Comparison of ENCODE assay signal across 16 cellular contexts in the genomic region with DNA sequence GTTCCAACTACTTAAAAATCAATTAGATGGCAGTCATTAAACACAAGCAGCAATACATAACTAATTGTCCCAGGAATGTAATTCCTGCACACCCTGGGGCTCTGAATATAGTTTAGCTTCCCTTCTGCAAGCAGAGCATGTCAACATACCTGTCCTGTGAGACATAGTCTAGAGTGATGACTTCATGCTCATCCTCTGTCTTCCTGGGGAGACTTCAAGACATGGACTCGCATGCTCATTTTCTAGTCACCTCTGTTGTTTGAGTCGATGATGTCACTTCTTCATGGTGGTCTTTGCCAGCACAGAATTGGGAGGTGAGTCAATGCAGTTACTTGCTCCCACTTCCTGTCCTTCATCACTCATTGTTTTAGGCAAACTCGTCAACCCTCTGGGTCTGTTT. TPM values are rescaled to one million over a fixed set of nuclear protein-coding genes. Genes with fewer than 3 reads are reported as not detected.
DNase-seq lines count a peak whose midpoint lies in the region; ATAC-seq, FAIRE-seq and TF ChIP-seq lines count a peak whose summit lies in the region.
"Had no signal": no experiment of that assay in that cellular context is flagged by ENCODE, and none has a peak within 500 bp of the region (broad histone marks: within the 10 kb centered on the region; RNA-seq: fewer than 3 reads in every experiment).

No MANE protein-coding gene starts in this region.

- no peaks in the 10 kb centered on the region for H3K9me3 ChIP-seq in heart right ventricle

- DNase-seq in GM12891 (ENCODE audit: insufficient read length, low spot score) (no peak), RKO (ENCODE audit: low spot score) (peak; percentile 69), epithelial cell of proximal tubule (ENCODE audit: low read depth) (peak; percentile 86), renal cortical epithelial cell (ENCODE audit: low read depth) (peak; percentile 96), NOMO-1 treated with dmso at 0.1 percent for 144 hours (lab: John Stamatoyannopoulos, UW; ENCODE audit: unreplicated experiment) (no peak), NCI-H526 (lab: John Stamatoyannopoulos, UW) (no peak), CD14-positive monocyte (ENCODE audit: low spot score) (no peak), heart right ventricle (no peak)
- DNase-seq: activated CD4-positive, alpha-beta T cell treated with anti-CD3 and anti-CD28 coated beads for 36 hours; caudate nucleus; NCI-H1417 treated with DMSO at 0.1 percent for 48 hours; NCI-H82; substantia nigra had no signal

- H3K4me3 Mint-ChIP-seq in CD14-positive monocyte = peak overlapping the region in 1 of 2 donors; percentile 12
- H3K4me3 Mint-ChIP-seq: activated CD4-positive, alpha-beta T cell treated with anti-CD3 and anti-CD28 coated beads for 36 hours; GM23338 had no signal

- no peak overlapping the region for H3K27ac ChIP-seq in heart right ventricle

- WGBS in heart right ventricle, 2 donors = 70% methylated on average over 3 of the region's 3 CpGs

- no peak for TF ChIP-seq CTCF in epithelial cell of proximal tubule (conservative IDR thresholded peaks at IDR 0.05; ENCODE audit: low read depth, low read length)
- no peak for TF ChIP-seq CTCF in CD14-positive monocyte (IDR thresholded peaks at IDR 0.05)
- no peak for TF ChIP-seq CTCF in heart right ventricle (IDR thresholded peaks at IDR 0.05)

- H3K9me3 Mint-ChIP-seq in CD14-positive monocyte = peaks cover 0 to 4% (median 0%) of the 10 kb centered on the region in 7 donors
- H3K9me3 Mint-ChIP-seq: activated T-helper 2 cell treated with anti-CD3 and anti-CD28 coated beads, Interferon-gamma antibody, Interleukin-2, Interleukin-4, amounts not matched to agents 10 μg/mL and 5 μg/mL and 100 μg/mL, durations not matched to agents 14 hours and 24 hours and 36 hours; GM23338 had no signal

- FAIRE-seq in GM12891 (lab: Jason Lieb, UNC) = peak; percentile 9

- H3K4me3 ChIP-seq in epithelial cell of proximal tubule (ENCODE audit: low read depth, low read length) (no peak overlapping the region), heart right ventricle (no peak overlapping the region)
- H3K4me3 ChIP-seq: GM23338 had no signal

- no peak overlapping the region for H3K27ac Mint-ChIP-seq in CD14-positive monocyte
- H3K27ac Mint-ChIP-seq: activated CD4-positive, alpha-beta T cell treated with anti-CD3 and anti-CD28 coated beads for 36 hours; activated T-helper 2 cell treated with anti-CD3 and anti-CD28 coated beads, Interferon-gamma antibody, Interleukin-2, Interleukin-4, amounts not matched to agents 10 μg/mL and 5 μg/mL and 100 μg/mL, durations not matched to agents 14 hours and 24 hours and 36 hours; GM23338 had no signal

- no peak for TF ChIP-seq POLR2A in GM12891 (IDR thresholded peaks at IDR 0.05; ENCODE audit: low read depth, low read length)

- H3K36me3 ChIP-seq in heart right ventricle = peaks cover 0 to 7% (median 0%) of the 10 kb centered on the region in 9 donors

- peaks cover 0 to 3% (median 0%) of the 10 kb centered on the region in 7 donors for H3K27me3 ChIP-seq in heart right ventricle

- intact Hi-C loops in CD14-positive monocyte (cut with micrococcal nuclease) (no loop called here), heart right ventricle (cut with DNase I) (no loop called here)

- no peaks in the 10 kb centered on the region for H3K4me1 Mint-ChIP-seq in CD14-positive monocyte
- H3K4me1 Mint-ChIP-seq: GM23338 had no signal

- H3K27me3 Mint-ChIP-seq in CD14-positive monocyte (ENCODE audit: low read depth in 3 of 3) = peaks cover 42 to 54% (median 51%) of the 10 kb centered on the region in 3 donors
- H3K27me3 Mint-ChIP-seq: activated CD4-positive, alpha-beta T cell treated with anti-CD3 and anti-CD28 coated beads for 36 hours had no signal

- no peaks in the 10 kb centered on the region for H3K36me3 Mint-ChIP-seq in CD14-positive monocyte

- H3K4me1 ChIP-seq in heart right ventricle = peaks cover 0 to 14% (median 0%) of the 10 kb centered on the region in 9 donors

- no peak for ATAC-seq in heart right ventricle
- ATAC-seq: activated CD4-positive, alpha-beta T cell treated with anti-CD3 and anti-CD28 coated beads for 36 hours; GM23338; sciatic nerve had no signal

TF ChIP-seq in GM12891, 5 proteins besides CTCF, POLR2A, EP300 and RAD21:
- no peak for TF ChIP-seq POLR2AphosphoS5 (IDR thresholded peaks at IDR 0.05; ENCODE audit: low read depth, low read length)
- no peak for TF ChIP-seq SPI1 (IDR thresholded peaks at IDR 0.05; ENCODE audit: low read depth, low read length)
- TF ChIP-seq PAX5 (IDR thresholded peaks at IDR 0.05; ENCODE audit: insufficient read depth, low read length, severe bottlenecking) = no peak
- TF ChIP-seq TAF1 (IDR thresholded peaks at IDR 0.05; ENCODE audit: low read depth, low read length) = no peak
- TF ChIP-seq POU2F2 (IDR thresholded peaks at IDR 0.05; ENCODE audit: low read depth, low read length) = no peak

RNA-seq across cellular contexts. Expression of gene C3orf52, which starts 15.8 kb away (rescaled TPM):
- 1.9 TPM for polyA plus RNA-seq in GM12891 (2012; ENCODE audit: low read depth, missing spikeins)
- total RNA-seq in epithelial cell of proximal tubule = 33.6 and 55.1 TPM in 2 replicates
- 33.1 and 68.9 TPM in 2 replicates for total RNA-seq in renal cortical epithelial cell
- not detected for polyA plus RNA-seq in CD14-positive monocyte
- 1 to 10 TPM; 3.5 to 9.8 (median 5.0) TPM for total RNA-seq in heart right ventricle
- polyA plus RNA-seq in heart right ventricle = 1 to 10 TPM; 3.1 to 6.0 TPM

RNA-seq across cellular contexts. Expression of gene GCSAM, which starts 31.1 kb away (rescaled TPM):
- 169 TPM for polyA plus RNA-seq in GM12891 (2012; ENCODE audit: low read depth, missing spikeins)
- total RNA-seq in epithelial cell of proximal tubule (not detected in 2 replicates), renal cortical epithelial cell (not detected in 2 replicates), heart right ventricle (under 1 TPM in 4 of 10 donors, not detected in 6; 0.28 to 0.62 (median 0.36) TPM)
- polyA plus RNA-seq in CD14-positive monocyte (under 1 TPM in 1 of 2 donors, not detected in 1; 0.10 TPM), heart right ventricle (under 1 TPM in 1 of 2 donors, not detected in 1; 0.04 TPM)
- total RNA-seq: GM23338 had no signal

Comparison
In these comparisons a context has a peak if more than half of its experiments do, and no peak if none do; other contexts are left out.
1. DNase-seq: peak in RKO (single experiment), epithelial cell of proximal tubule (single experiment) and renal cortical epithelial cell (single experiment); none in GM12891 (single experiment), NOMO-1 treated with dmso at 0.1 percent for 144 hours (single experiment), NCI-H526 (0 of 2), CD14-positive monocyte (single experiment) and heart right ventricle (0 of 2).